In genomic region chr6:130671119-130672104, GRCh38 we compare ENCODE assay signal across 23 cellular contexts.
DNase-seq lines count a peak whose midpoint lies in the region; ATAC-seq, FAIRE-seq and TF ChIP-seq lines count a peak whose summit lies in the region.
"Had no signal": no experiment of that assay in that cellular context is flagged by ENCODE, and none has a peak within 500 bp of the region (broad histone marks: within the 10 kb centered on the region; RNA-seq: fewer than 3 reads in every experiment).

No MANE protein-coding gene starts in this region.

- H3K27me3 ChIP-seq in fibroblast of lung (ENCODE audit: control insufficient read depth, insufficient read depth, low read length) (no peaks in the 10 kb centered on the region), gastrocnemius medialis (no peaks in the 10 kb centered on the region)
- no peaks in the 10 kb centered on the region for H3K27me3 ChIP-seq in CD8-positive, alpha-beta T cell (ENCODE audit: insufficient read depth, low read length)
- H3K27me3 ChIP-seq: colonic mucosa had no signal

- H3K4me1 Mint-ChIP-seq in CD8-positive, alpha-beta T cell (ENCODE audit: low read depth): peaks cover 2% of the 10 kb centered on the region

- no peak overlapping the region for H3K27ac Mint-ChIP-seq in CD8-positive, alpha-beta T cell
- H3K27ac Mint-ChIP-seq: activated naive CD4-positive, alpha-beta T cell treated with anti-CD3 and anti-CD28 coated beads for 36 hours; CD8-positive, alpha-beta memory T cell; H9 had no signal

- no peaks in the 10 kb centered on the region for H3K36me3 ChIP-seq in fibroblast of lung (ENCODE audit: control insufficient read depth, insufficient read depth, low read length)
- H3K36me3 ChIP-seq in gastrocnemius medialis: no peaks in the 10 kb centered on the region
- H3K36me3 ChIP-seq in CD8-positive, alpha-beta T cell (ENCODE audit: insufficient read depth, low read length): no peaks in the 10 kb centered on the region
- H3K36me3 ChIP-seq: colonic mucosa had no signal

- TF ChIP-seq CTCF in fibroblast of lung (conservative IDR thresholded peaks at IDR 0.05 in 1 of 2, IDR thresholded peaks at IDR 0.05 in 1 of 2; ENCODE audit: low read depth in 1 of 2, low read length in 2 of 2) (no peak), lower leg skin (IDR thresholded peaks at IDR 0.05) (no peak), gastrocnemius medialis (IDR thresholded peaks at IDR 0.05 in 4 of 5, conservative IDR thresholded peaks at IDR 0.05 in 1 of 5) (no peak)
- TF ChIP-seq CTCF in CD8-positive, alpha-beta T cell (IDR thresholded peaks at IDR 0.05): no peak

- WGBS in lower leg skin, 2 donors: 37 to 43% methylated on average over 17 of the region's 17 CpGs

- intact Hi-C loops in lower leg skin (cut with DNase I; ENCODE audit: low total_unique reads): no loop called here
- intact Hi-C loops in gastrocnemius medialis (cut with DNase I; ENCODE audit: low total_unique reads): no loop called here
- intact Hi-C loops in CD8-positive, alpha-beta T cell (cut with DNase I, micrococcal nuclease): no loop called here

- H3K9ac ChIP-seq in fibroblast of lung (ENCODE audit: insufficient read depth, low read length): no peak overlapping the region
- H3K9ac ChIP-seq: parathyroid adenoma had no signal

- H3K36me3 Mint-ChIP-seq in CD8-positive, alpha-beta T cell: no peaks in the 10 kb centered on the region

- no peaks in the 10 kb centered on the region for H3K9me3 ChIP-seq in fibroblast of lung (ENCODE audit: control insufficient read depth, insufficient read depth, low read depth, low read length)
- no peaks in the 10 kb centered on the region for H3K9me3 ChIP-seq in gastrocnemius medialis
- no peaks in the 10 kb centered on the region for H3K9me3 ChIP-seq in CD8-positive, alpha-beta T cell (ENCODE audit: low read length)
- H3K9me3 ChIP-seq: colonic mucosa had no signal

- H3K4me1 ChIP-seq in fibroblast of lung (ENCODE audit: control insufficient read depth, extremely low read depth, insufficient read depth, low read length) (peaks cover 2% of the 10 kb centered on the region), gastrocnemius medialis (peaks cover 0 to 11% of the 10 kb centered on the region in 2 donors)
- H3K4me1 ChIP-seq in CD8-positive, alpha-beta T cell (ENCODE audit: insufficient read depth, low read length): no peaks in the 10 kb centered on the region
- H3K4me1 ChIP-seq: colonic mucosa, parathyroid adenoma had no signal

- DNase-seq in EL (peak; percentile 19), fibroblast of lung (ENCODE audit: low read depth in 2 of 2) (peak in 1 of 2 donors; percentile 58), lower leg skin (ENCODE audit: low spot score in 2 of 2) (peak; percentile 39 to 88), gastrocnemius medialis (peak; percentile 11 to 23), NCI-H2227 (lab: John Stamatoyannopoulos, UW; ENCODE audit: unreplicated experiment) (no peak), RCC 7860 (ENCODE audit: low spot score) (no peak), NCI-H524 (lab: John Stamatoyannopoulos, UW) (no peak)
- DNase-seq in CD8-positive, alpha-beta T cell: no peak
- DNase-seq: activated CD4-positive, alpha-beta T cell treated with anti-CD3 and anti-CD28 coated beads for 4 hours; activated CD8-positive, alpha-beta memory T cell treated with anti-CD3 and anti-CD28 coated beads, Interleukin-2, amount 50 U/mL, for 48 hours; activated naive CD4-positive, alpha-beta T cell treated with anti-CD3 and anti-CD28 coated beads for 36 hours; CD8-positive, alpha-beta memory T cell; colonic mucosa; DMS79; glutamatergic neuron; H9; KG1; NCI-H1092; NCI-H526 treated with DMSO at 0.1 percent for 48 hours; PC-3; stimulated activated naive CD4-positive, alpha-beta T cell had no signal

- H3K79me2 ChIP-seq in fibroblast of lung (ENCODE audit: control insufficient read depth, insufficient read depth, low read length): no peaks in the 10 kb centered on the region
- H3K79me2 ChIP-seq: parathyroid adenoma had no signal

- no peaks in the 10 kb centered on the region for H4K20me1 ChIP-seq in fibroblast of lung (ENCODE audit: control insufficient read depth, extremely low read depth, insufficient read depth, low read length)

- H3K4me3 Mint-ChIP-seq in CD8-positive, alpha-beta T cell: no peak overlapping the region
- H3K4me3 Mint-ChIP-seq: activated naive CD4-positive, alpha-beta T cell treated with anti-CD3 and anti-CD28 coated beads for 36 hours; CD8-positive, alpha-beta memory T cell; H9 had no signal

- H3K4me3 ChIP-seq in fibroblast of lung (replicated peaks in 1 of 4; ENCODE audit: control extremely low read depth in 1 of 4, insufficient read depth in 1 of 4, low read depth in 3 of 4, low read length in 4 of 4) (no peak overlapping the region), lower leg skin (ENCODE audit: low read depth, poor library complexity, severe bottlenecking) (no peak overlapping the region), gastrocnemius medialis (no peak overlapping the region)
- H3K4me3 ChIP-seq in CD8-positive, alpha-beta T cell (ENCODE audit: low read depth, low read length): no peak overlapping the region
- H3K4me3 ChIP-seq: colonic mucosa had no signal

- peak overlapping the region; percentile 30 for H3K27ac ChIP-seq in fibroblast of lung (ENCODE audit: insufficient read depth, low read length)
- peak overlapping the region; percentile 41 to 55 (median 51) for H3K27ac ChIP-seq in gastrocnemius medialis
- H3K27ac ChIP-seq in CD8-positive, alpha-beta T cell (ENCODE audit: low read depth, low read length): no peak overlapping the region
- H3K27ac ChIP-seq: colonic mucosa, parathyroid adenoma had no signal

- CTCF ChIA-PET in CD8-positive, alpha-beta T cell (lab: Charles Lee): no interaction called here

- peak overlapping the region; percentile 3 for H3K4me2 ChIP-seq in fibroblast of lung (ENCODE audit: extremely low read depth, insufficient read depth, low read length)

- no peaks in the 10 kb centered on the region for H3K27me3 Mint-ChIP-seq in CD8-positive, alpha-beta T cell (ENCODE audit: low read depth)
- H3K27me3 Mint-ChIP-seq: CD8-positive, alpha-beta memory T cell had no signal

- H2AFZ ChIP-seq in fibroblast of lung (ENCODE audit: low read length): peak overlapping the region; percentile 27
- H2AFZ ChIP-seq: parathyroid adenoma had no signal

- FAIRE-seq in RCC 7860 (lab: Jason Lieb, UNC): no peak
- FAIRE-seq: urothelium cell line had no signal

- in situ Hi-C loops in gastrocnemius medialis (cut with MboI; ENCODE audit: low sequenced_read_pairs in 4 of 4): no loop called here

- peak; percentile 71 to 72 for ATAC-seq in gastrocnemius medialis
- ATAC-seq in CD8-positive, alpha-beta T cell: no peak
- ATAC-seq: PC-3 had no signal

- POLR2A ChIA-PET in CD8-positive, alpha-beta T cell (lab: Charles Lee): no interaction called here

- no peaks in the 10 kb centered on the region for H3K9me3 Mint-ChIP-seq in CD8-positive, alpha-beta T cell
- H3K9me3 Mint-ChIP-seq: CD8-positive, alpha-beta memory T cell; H9 had no signal

- TF ChIP-seq POLR2A in lower leg skin (IDR thresholded peaks at IDR 0.05): no peak
- TF ChIP-seq POLR2A in gastrocnemius medialis (IDR thresholded peaks at IDR 0.05): no peak

Comparison
In these comparisons a context has a peak if more than half of its experiments do, and no peak if none do; other contexts are left out.
1. DNase-seq: peak in EL (single experiment), lower leg skin (2 of 2) and gastrocnemius medialis (2 of 2); none in NCI-H2227 (single experiment), RCC 7860 (single experiment), NCI-H524 (0 of 2) and CD8-positive, alpha-beta T cell (0 of 7).